In the genomic region with DNA sequence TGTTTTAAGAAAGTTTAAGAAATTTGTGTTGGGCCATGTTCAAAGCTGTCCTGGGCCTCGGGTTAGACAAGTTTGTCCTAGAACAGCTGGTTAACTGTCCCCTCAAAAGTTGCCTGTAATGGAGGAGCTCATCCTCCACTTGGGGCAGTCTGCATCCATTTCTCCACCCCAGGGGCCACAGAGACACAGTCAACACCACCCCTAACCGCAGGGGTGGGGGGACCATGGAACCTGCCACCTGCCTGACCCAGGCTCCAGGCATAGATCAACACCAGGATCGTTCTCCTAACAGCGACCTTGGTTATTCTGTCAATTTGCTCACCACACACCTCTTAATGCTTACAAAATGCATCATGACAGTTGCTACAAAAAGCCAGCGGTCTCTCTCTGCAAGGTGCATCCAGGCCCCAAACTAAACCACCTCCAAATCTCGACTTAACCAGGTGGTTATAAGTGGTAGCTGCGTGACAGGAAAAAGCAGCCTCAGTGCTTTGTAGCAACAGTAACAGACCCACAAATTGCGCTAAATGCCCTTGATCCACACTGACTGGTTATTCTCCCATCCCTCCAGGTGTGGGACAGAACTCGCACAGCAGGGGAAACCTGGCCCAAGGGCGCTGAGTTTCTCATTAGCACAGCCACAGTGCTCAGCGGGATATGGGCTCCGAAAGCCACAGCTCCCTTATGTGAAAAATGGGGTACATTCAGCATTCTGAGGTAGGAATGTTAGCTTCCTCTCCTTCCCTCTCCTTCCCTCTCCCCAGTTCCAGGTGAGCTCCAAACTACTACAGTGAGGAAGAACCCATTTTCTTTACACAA, we compare ENCODE assay signal across 18 cellular contexts. TPM values are rescaled to one million over a fixed set of nuclear protein-coding genes. Genes with fewer than 3 reads are reported as not detected.
A peak's percentile ranks its signal among the peaks of the same experiment; 100 is the strongest.
DNase-seq lines count a peak whose midpoint lies in the region; ATAC-seq and TF ChIP-seq lines count a peak whose summit lies in the region.
"Had no signal": no experiment of that assay in that cellular context is flagged by ENCODE, and none has a peak within 500 bp of the region (broad histone marks: within the 10 kb centered on the region; RNA-seq: fewer than 3 reads in every experiment).

No MANE protein-coding gene starts in this region.

- TF ChIP-seq CTCF in right atrium auricular region (IDR thresholded peaks at IDR 0.05) (no peak), chondrocyte (IDR thresholded peaks at IDR 0.05) (no peak), smooth muscle cell (IDR thresholded peaks at IDR 0.05; ENCODE audit: borderline replicate concordance, insufficient read depth, poor library complexity, severe bottlenecking) (no peak)

- WGBS in HUES64 = 85% methylated on average over 12 of the region's 12 CpGs
- 84% methylated on average over 12 of the region's 12 CpGs for WGBS in smooth muscle cell (ENCODE audit: low lambda C conversion rate)

- intact Hi-C loops in left cardiac atrium (cut with DNase I) = no loop called here

- H2AFZ ChIP-seq in smooth muscle cell (ENCODE audit: low read depth) = no peak overlapping the region

- H3K27ac ChIP-seq in right atrium auricular region = no peak overlapping the region
- H3K27ac ChIP-seq in HUES64 (ENCODE audit: low read depth, low read length) = 0 out of 2 replicates have a peak overlapping the region, but pooled peaks have one; percentile 10
- peak overlapping the region; percentile 90 for H3K27ac ChIP-seq in smooth muscle cell (ENCODE audit: low read depth)
- H3K27ac ChIP-seq: BLaER1, coronary artery, SJSA1 had no signal

- no peaks in the 10 kb centered on the region for H3K27me3 ChIP-seq in right atrium auricular region
- no peaks in the 10 kb centered on the region for H3K27me3 ChIP-seq in HUES64 (ENCODE audit: insufficient read depth, low read length)
- H3K27me3 ChIP-seq in smooth muscle cell (ENCODE audit: low read depth) = no peaks in the 10 kb centered on the region
- H3K27me3 ChIP-seq: SJSA1 had no signal

- ATAC-seq in left cardiac atrium (no peak), GM19035 (IDR thresholded peaks at IDR 0.05; ENCODE audit: unreplicated experiment) (no peak), HG03521 (IDR thresholded peaks at IDR 0.05; ENCODE audit: unreplicated experiment) (no peak)

- H3K9ac ChIP-seq in HUES64 (ENCODE audit: low read depth, low read length) (no peak overlapping the region; the same call in 1 of the 2 replicates), smooth muscle cell (ENCODE audit: low read depth) (no peak overlapping the region)
- H3K9ac ChIP-seq: BLaER1 had no signal

- peak overlapping the region; percentile 98 for H3K4me2 ChIP-seq in smooth muscle cell
- H3K4me2 ChIP-seq: BLaER1 had no signal

- peaks cover 0 to 30% of the 10 kb centered on the region in 2 donors for H3K4me1 ChIP-seq in right atrium auricular region
- no peaks in the 10 kb centered on the region; the same call in 1 of the 2 replicates for H3K4me1 ChIP-seq in HUES64 (ENCODE audit: insufficient read depth, low read length)
- H3K4me1 ChIP-seq in smooth muscle cell (ENCODE audit: low read depth) = peaks cover 9% of the 10 kb centered on the region

- H3F3A ChIP-seq in smooth muscle cell (ENCODE audit: low read depth) = peaks cover 38% of the 10 kb centered on the region

- H3K36me3 ChIP-seq in right atrium auricular region (peaks cover 65% of the 10 kb centered on the region), HUES64 (ENCODE audit: insufficient read depth, low read length) (peaks cover 60% of the 10 kb centered on the region), smooth muscle cell (ENCODE audit: low read depth) (peaks cover 19% of the 10 kb centered on the region)

- H3K27me3 Mint-ChIP-seq in chondrocyte (ENCODE audit: low read depth) = no peaks in the 10 kb centered on the region
- H3K27me3 Mint-ChIP-seq: naive B cell had no signal

- H3K9me3 ChIP-seq in right atrium auricular region (no peaks in the 10 kb centered on the region), HUES64 (ENCODE audit: insufficient read depth, low read depth, low read length) (no peaks in the 10 kb centered on the region), smooth muscle cell (replicated peaks; ENCODE audit: low read depth) (no peaks in the 10 kb centered on the region)
- H3K9me3 ChIP-seq: BLaER1, SJSA1 had no signal

- H3K27ac Mint-ChIP-seq in chondrocyte (ENCODE audit: unreplicated experiment) = peak overlapping the region; percentile 85

- DNase-seq in right atrium auricular region (ENCODE audit: low spot score) (peak; percentile 23), left cardiac atrium (no peak), chondrocyte (ENCODE audit: low spot score) (no peak), smooth muscle cell (lab: John Stamatoyannopoulos, UW; ENCODE audit: unreplicated experiment) (no peak)
- no peak for DNase-seq in activated CD4-positive, CD25-positive, alpha-beta regulatory T cell (lab: John Stamatoyannopoulos, UW)
- DNase-seq: activated CD4-positive, alpha-beta T cell treated with anti-CD3 and anti-CD28 coated beads for 48 hours; activated effector memory CD4-positive, alpha-beta T cell treated with anti-CD3 and anti-CD28 coated beads, Interleukin-2, amount 50 U/mL, for 16 hours; mammary epithelial cell; naive B cell; NCI-H1105 treated with DMSO at 0.1 percent for 48 hours; NCI-H524; substantia nigra had no signal

- peaks cover 47% of the 10 kb centered on the region for H3K36me3 Mint-ChIP-seq in chondrocyte (ENCODE audit: low read depth)

- H4K20me1 ChIP-seq in smooth muscle cell (ENCODE audit: low read depth) = peaks cover 97% of the 10 kb centered on the region

- no peaks in the 10 kb centered on the region for H3K9me3 Mint-ChIP-seq in chondrocyte (ENCODE audit: low read depth)
- H3K9me3 Mint-ChIP-seq: naive B cell had no signal

- peaks cover 99% of the 10 kb centered on the region for H3K79me2 ChIP-seq in smooth muscle cell (ENCODE audit: low read depth)

- no peak overlapping the region for H3K4me3 Mint-ChIP-seq in chondrocyte (ENCODE audit: unreplicated experiment)

- H3K4me1 Mint-ChIP-seq in chondrocyte (ENCODE audit: low read depth) = peaks cover 48% of the 10 kb centered on the region

- H3K4me3 ChIP-seq in right atrium auricular region (no peak overlapping the region), HUES64 (ENCODE audit: low read length) (no peak overlapping the region), smooth muscle cell (no peak overlapping the region)
- H3K4me3 ChIP-seq: BLaER1, coronary artery, SJSA1 had no signal

RNA-seq across cellular contexts. Expression of a gene that starts 48.0 kb away (rescaled TPM):
- total RNA-seq in right atrium auricular region = 100 to 1,000 TPM; 274 to 287 TPM
- 100 to 1,000 TPM; 357 to 358 TPM for total RNA-seq in left cardiac atrium
- polyA plus RNA-seq in HUES64 (2013, experiment 1 of 2) = 216 TPM
- 204 TPM for polyA plus RNA-seq in HUES64 (2013, experiment 2 of 2)
- total RNA-seq in chondrocyte = 979 to 1,131 TPM (median 989 TPM) in 3 replicates
- 504 and 559 TPM in 2 replicates for total RNA-seq in smooth muscle cell
- 545 and 601 TPM in 2 replicates for polyA plus RNA-seq in smooth muscle cell

RNA-seq across cellular contexts. Expression of a gene that starts 48.3 kb away (rescaled TPM):
- total RNA-seq in right atrium auricular region (100 to 1,000 TPM; 143 to 193 TPM), left cardiac atrium (100 to 1,000 TPM; 194 to 328 TPM), chondrocyte (447 to 542 TPM (median 465 TPM) in 3 replicates), smooth muscle cell (443 and 523 TPM in 2 replicates)
- 303 TPM for polyA plus RNA-seq in HUES64 (2013, experiment 1 of 2)
- polyA plus RNA-seq in HUES64 (2013, experiment 2 of 2) = 319 TPM
- polyA plus RNA-seq in smooth muscle cell = 314 and 344 TPM in 2 replicates

Comparison
In these comparisons a context has a peak if more than half of its experiments do, and no peak if none do; other contexts are left out.
1. H3K27ac ChIP-seq: peak in HUES64 (single experiment) and smooth muscle cell (single experiment); none in right atrium auricular region (0 of 2).